In genomic region chr12:93557884-93558283, GRCh38 we compare ENCODE assay signal across 1 cellular context. TPM values are rescaled to one million over a fixed set of nuclear protein-coding genes. Genes with fewer than 3 reads are reported as not detected.
"Had no signal": no experiment of that assay in that cellular context is flagged by ENCODE, and none has a peak within 500 bp of the region (broad histone marks: within the 10 kb centered on the region; RNA-seq: fewer than 3 reads in every experiment).

No MANE protein-coding gene starts in this region.

RNA-seq across cellular contexts. Expression of gene SOCS2, which starts 14.6 kb away (rescaled TPM):
- total RNA-seq: G401 had no signal
